Comparison of ENCODE assay signal across 8 cellular contexts in the genomic region with DNA sequence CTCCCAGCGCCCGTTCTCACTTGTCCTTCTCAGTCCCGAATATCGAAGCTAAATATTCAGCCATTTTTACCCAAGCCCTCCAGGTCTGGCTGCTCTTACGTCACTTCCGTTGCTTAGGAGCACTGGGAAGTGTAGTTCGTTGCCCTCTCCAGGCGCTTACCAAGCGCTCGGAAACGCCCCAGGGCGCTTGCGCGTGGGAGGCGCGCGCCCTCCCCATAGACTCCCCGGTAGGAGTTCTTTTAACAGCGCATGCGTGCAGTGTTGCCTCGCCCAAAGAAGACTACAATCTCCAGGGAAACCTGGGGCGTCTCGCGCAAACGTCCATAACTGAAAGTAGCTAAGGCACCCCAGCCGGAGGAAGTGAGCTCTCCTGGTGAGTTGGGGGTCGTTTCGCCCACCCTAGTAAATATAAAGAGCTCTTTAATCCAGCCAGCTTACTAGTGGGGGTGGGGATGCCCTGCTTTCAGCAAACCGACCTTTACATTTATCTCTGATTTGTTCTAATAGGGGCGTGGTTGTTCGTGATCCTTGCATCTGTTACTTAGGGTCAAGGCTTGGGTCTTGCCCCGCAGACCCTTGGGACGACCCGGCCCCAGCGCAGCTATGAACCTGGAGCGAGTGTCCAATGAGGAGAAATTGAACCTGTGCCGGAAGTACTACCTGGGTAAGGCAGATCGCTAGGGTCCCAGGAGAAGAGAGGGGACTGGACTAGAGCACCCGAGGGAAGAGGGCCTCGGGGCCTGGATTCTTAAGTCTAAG. TPM values are rescaled to one million over a fixed set of nuclear protein-coding genes. Genes with fewer than 3 reads are reported as not detected.
DNase-seq lines count a peak whose midpoint lies in the region; ATAC-seq and TF ChIP-seq lines count a peak whose summit lies in the region.

A gene with protein sequence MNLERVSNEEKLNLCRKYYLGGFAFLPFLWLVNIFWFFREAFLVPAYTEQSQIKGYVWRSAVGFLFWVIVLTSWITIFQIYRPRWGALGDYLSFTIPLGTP (plus strand): TSS at position 324 of the 759 bp plus-strand sequence. CDS start 280 bp downstream, at position 604.
A gene with protein sequence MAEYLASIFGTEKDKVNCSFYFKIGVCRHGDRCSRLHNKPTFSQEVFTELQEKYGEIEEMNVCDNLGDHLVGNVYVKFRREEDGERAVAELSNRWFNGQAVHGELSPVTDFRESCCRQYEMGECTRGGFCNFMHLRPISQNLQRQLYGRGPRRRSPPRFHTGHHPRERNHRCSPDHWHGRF (minus strand): TSS at position 91 of the 759 bp plus-strand sequence. CDS start 27 bp downstream, at position 64.

- H3K36me3 ChIP-seq in kidney epithelial cell (ENCODE audit: control insufficient read depth, insufficient read depth, low read length), result no peaks in the 10 kb centered on the region

- DNase-seq in AML-193 (lab: John Stamatoyannopoulos, UW) (peak; percentile 97 to 99), GM19240 (ENCODE audit: insufficient read length, low spot score) (peak; percentile 75), NCI-H526 (lab: John Stamatoyannopoulos, UW) (peak; percentile 99 to 100), choroid plexus epithelial cell (ENCODE audit: low read depth) (peak; percentile 100), kidney epithelial cell (ENCODE audit: low read depth) (peak; percentile 98)
- peak; percentile 93 to 95 for DNase-seq in activated CD4-positive, alpha-beta T cell treated with anti-CD3 and anti-CD28 coated beads for 4 hours
- peak; percentile 95 for DNase-seq in stimulated activated CD4-positive, alpha-beta T cell treated with anti-CD3 and anti-CD28 coated beads, Interleukin-15, amount 100 ng/mL, for 24 hours

- ATAC-seq in HG03457 (IDR thresholded peaks at IDR 0.05; ENCODE audit: unreplicated experiment), result peak; percentile 28

- no peaks in the 10 kb centered on the region for H3K27me3 ChIP-seq in kidney epithelial cell (ENCODE audit: control insufficient read depth, insufficient read depth, low read length)

- TF ChIP-seq CTCF in choroid plexus epithelial cell (conservative IDR thresholded peaks at IDR 0.05; ENCODE audit: low read depth, low read length) (no peak), kidney epithelial cell (IDR thresholded peaks at IDR 0.05; ENCODE audit: insufficient read depth, low read length, poor library complexity, severe bottlenecking) (no peak)

- H3K4me3 ChIP-seq in choroid plexus epithelial cell (ENCODE audit: low read depth, low read length) (peak within 1 kb of the TSS; percentile 88), kidney epithelial cell (ENCODE audit: low read depth, low read length) (peak within 1 kb of the TSS; percentile 67)

RNA-seq across cellular contexts. Expression of the first gene that starts in this region (rescaled TPM):
- 46.8 and 59.7 TPM in 2 replicates for total RNA-seq in kidney epithelial cell

RNA-seq across cellular contexts. Expression of the second gene that starts in this region (rescaled TPM):
- total RNA-seq in kidney epithelial cell, result 15.5 and 17.6 TPM in 2 replicates

Comparison
In these comparisons a context has a peak if more than half of its experiments do, and no peak if none do; other contexts are left out.
1. Peak in every context shown above with its lines: DNase-seq, ATAC-seq and H3K4me3 ChIP-seq.